Comparison of ENCODE assay signal across 14 cellular contexts in genomic region chr14:93727039-93727740, GRCh38.
A peak's percentile ranks its signal among the peaks of the same experiment; 100 is the strongest.
DNase-seq lines count a peak whose midpoint lies in the region; TF ChIP-seq lines count a peak whose summit lies in the region.
"Had no signal": no experiment of that assay in that cellular context is flagged by ENCODE, and none has a peak within 500 bp of the region (broad histone marks: within the 10 kb centered on the region; RNA-seq: fewer than 3 reads in every experiment).

No MANE protein-coding gene starts in this region.

- peak overlapping the region; percentile 66 to 94 (median 83) for H3K4me2 ChIP-seq in BLaER1 treated with 17β-estradiol and CSF1 and Interleukin-3, amounts not matched to agents 10 nM and 100 nM

- H3K4me3 Mint-ChIP-seq in glutamatergic neuron (ENCODE audit: unreplicated experiment): peak overlapping the region; percentile 38
- no peak overlapping the region for H3K4me3 Mint-ChIP-seq in T-helper 2 cell treated with Interferon-gamma antibody and Interleukin-4, amounts not matched to agents 5 μg/mL and 100 μg/mL, for 36 hours
- H3K4me3 Mint-ChIP-seq: B cell; CD14-positive monocyte; CD8-positive, alpha-beta T cell; H9 had no signal

- peaks cover 0 to 10% (median 0%) of the 10 kb centered on the region in 11 experiments; a peak in 2 of 22 replicates for H4K20me1 ChIP-seq in BLaER1 treated with 17β-estradiol and CSF1 and Interleukin-3, amounts not matched to agents 10 nM and 100 nM

- peak overlapping the region; percentile 68 for H3K27ac Mint-ChIP-seq in glutamatergic neuron (ENCODE audit: unreplicated experiment)
- H3K27ac Mint-ChIP-seq in T-helper 2 cell treated with Interferon-gamma antibody and Interleukin-4, amounts not matched to agents 5 μg/mL and 100 μg/mL, for 36 hours: no peak overlapping the region
- H3K27ac Mint-ChIP-seq: B cell; CD14-positive monocyte; CD8-positive, alpha-beta T cell; H9 had no signal

- no peak for TF ChIP-seq CTCF in glutamatergic neuron (IDR thresholded peaks at IDR 0.05; ENCODE audit: partially characterized antibody, unreplicated experiment)
- no peak for TF ChIP-seq CTCF in right atrium auricular region (IDR thresholded peaks at IDR 0.05)

- peaks cover 3% of the 10 kb centered on the region for H3K9me3 Mint-ChIP-seq in glutamatergic neuron (ENCODE audit: unreplicated experiment)
- no peaks in the 10 kb centered on the region for H3K9me3 Mint-ChIP-seq in T-helper 2 cell treated with Interferon-gamma antibody and Interleukin-4, amounts not matched to agents 5 μg/mL and 100 μg/mL, for 36 hours
- H3K9me3 Mint-ChIP-seq: CD8-positive, alpha-beta T cell had no signal

- H3K4me3 ChIP-seq in BLaER1 treated with 17β-estradiol and CSF1 and Interleukin-3, amounts not matched to agents 10 nM and 100 nM: 0 out of 20 replicates have a peak overlapping the region, but pooled peaks of 1 of the 10 experiments have one; percentile 11
- H3K4me3 ChIP-seq in H7 (ENCODE audit: insufficient read depth, low read depth, low read length): no peak overlapping the region
- H3K4me3 ChIP-seq in right atrium auricular region: no peak overlapping the region
- H3K4me3 ChIP-seq: GM23248 had no signal

- H3K4me1 Mint-ChIP-seq in glutamatergic neuron (ENCODE audit: low read depth, unreplicated experiment): peaks cover 14% of the 10 kb centered on the region
- H3K4me1 Mint-ChIP-seq in T-helper 2 cell treated with Interferon-gamma antibody and Interleukin-4, amounts not matched to agents 5 μg/mL and 100 μg/mL, for 36 hours (ENCODE audit: low read depth): no peaks in the 10 kb centered on the region
- H3K4me1 Mint-ChIP-seq: B cell, CD14-positive monocyte had no signal

- H3K27me3 Mint-ChIP-seq in glutamatergic neuron (ENCODE audit: unreplicated experiment): peaks cover 15% of the 10 kb centered on the region
- no peaks in the 10 kb centered on the region for H3K27me3 Mint-ChIP-seq in T-helper 2 cell treated with Interferon-gamma antibody and Interleukin-4, amounts not matched to agents 5 μg/mL and 100 μg/mL, for 36 hours (ENCODE audit: low read depth)

- DNase-seq in H7 (peak; percentile 64), glutamatergic neuron (peak; percentile 50), posterior vena cava (ENCODE audit: low spot score) (peak; percentile 65), NOMO-1 treated with DMSO at 0.1 percent for 48 hours (lab: John Stamatoyannopoulos, UW; ENCODE audit: unreplicated experiment) (no peak), right atrium auricular region (ENCODE audit: low spot score) (no peak), DMS79 (lab: John Stamatoyannopoulos, UW) (no peak)
- DNase-seq in T-helper 2 cell treated with Interferon-gamma antibody and Interleukin-4, amounts not matched to agents 5 μg/mL and 100 μg/mL, for 36 hours (ENCODE audit: low spot score): no peak
- DNase-seq: CD8-positive, alpha-beta T cell; COR-L47; GM23248; H9 had no signal

- H3K9ac ChIP-seq in BLaER1 treated with 17β-estradiol and CSF1 and Interleukin-3, amounts not matched to agents 10 nM and 100 nM: no peak overlapping the region; a peak in 1 of 22 replicates
- H3K9ac ChIP-seq: GM23248 had no signal

- no peak overlapping the region for H3K27ac ChIP-seq in BLaER1 treated with 17β-estradiol and CSF1 and Interleukin-3, amounts not matched to agents 10 nM and 100 nM
- no peak overlapping the region for H3K27ac ChIP-seq in right atrium auricular region
- H3K27ac ChIP-seq: GM23248 had no signal

- H3K4me1 ChIP-seq in BLaER1 treated with 17β-estradiol and CSF1 and Interleukin-3, amounts not matched to agents 10 nM and 100 nM: peaks cover 4 to 22% (median 14%) of the 10 kb centered on the region in 10 experiments; a peak in 19 of 20 replicates
- no peaks in the 10 kb centered on the region for H3K4me1 ChIP-seq in right atrium auricular region

- no peaks in the 10 kb centered on the region for H3K9me3 ChIP-seq in BLaER1 treated with 17β-estradiol and CSF1 and Interleukin-3, amounts not matched to agents 10 nM and 100 nM (replicated peaks in 1 of 11)
- no peaks in the 10 kb centered on the region for H3K9me3 ChIP-seq in right atrium auricular region

- no peaks in the 10 kb centered on the region for H3K36me3 Mint-ChIP-seq in glutamatergic neuron (ENCODE audit: unreplicated experiment)
- no peaks in the 10 kb centered on the region for H3K36me3 Mint-ChIP-seq in T-helper 2 cell treated with Interferon-gamma antibody and Interleukin-4, amounts not matched to agents 5 μg/mL and 100 μg/mL, for 36 hours (ENCODE audit: low read depth)
- H3K36me3 Mint-ChIP-seq: CD14-positive monocyte; CD8-positive, alpha-beta T cell had no signal

- H3K27me3 ChIP-seq in BLaER1 treated with 17β-estradiol and CSF1 and Interleukin-3, amounts not matched to agents 10 nM and 100 nM: peaks cover 0 to 3% (median 0%) of the 10 kb centered on the region in 11 experiments; a peak in 2 of 22 replicates
- H3K27me3 ChIP-seq in H7 (ENCODE audit: control insufficient read depth, insufficient read depth, low read length) (no peaks in the 10 kb centered on the region), right atrium auricular region (no peaks in the 10 kb centered on the region)

- no peaks in the 10 kb centered on the region for H3K36me3 ChIP-seq in BLaER1 treated with 17β-estradiol and CSF1 and Interleukin-3, amounts not matched to agents 10 nM and 100 nM
- H3K36me3 ChIP-seq in H7 (replicated peaks; ENCODE audit: control insufficient read depth, insufficient read depth, low read length) (no peaks in the 10 kb centered on the region), right atrium auricular region (no peaks in the 10 kb centered on the region)

- intact Hi-C loops in posterior vena cava (cut with DNase I): no loop called here

Comparison
In these comparisons a context has a peak if more than half of its experiments do, and no peak if none do; other contexts are left out.
1. DNase-seq: peak in H7 (single experiment), glutamatergic neuron (single experiment) and posterior vena cava (single experiment); none in NOMO-1 treated with DMSO at 0.1 percent for 48 hours (single experiment), T-helper 2 cell treated with Interferon-gamma antibody and Interleukin-4, amounts not matched to agents 5 μg/mL and 100 μg/mL, for 36 hours (single experiment), right atrium auricular region (single experiment) and DMS79 (single experiment).